1 cellular context compared by ENCODE assay signal in the genomic region with DNA sequence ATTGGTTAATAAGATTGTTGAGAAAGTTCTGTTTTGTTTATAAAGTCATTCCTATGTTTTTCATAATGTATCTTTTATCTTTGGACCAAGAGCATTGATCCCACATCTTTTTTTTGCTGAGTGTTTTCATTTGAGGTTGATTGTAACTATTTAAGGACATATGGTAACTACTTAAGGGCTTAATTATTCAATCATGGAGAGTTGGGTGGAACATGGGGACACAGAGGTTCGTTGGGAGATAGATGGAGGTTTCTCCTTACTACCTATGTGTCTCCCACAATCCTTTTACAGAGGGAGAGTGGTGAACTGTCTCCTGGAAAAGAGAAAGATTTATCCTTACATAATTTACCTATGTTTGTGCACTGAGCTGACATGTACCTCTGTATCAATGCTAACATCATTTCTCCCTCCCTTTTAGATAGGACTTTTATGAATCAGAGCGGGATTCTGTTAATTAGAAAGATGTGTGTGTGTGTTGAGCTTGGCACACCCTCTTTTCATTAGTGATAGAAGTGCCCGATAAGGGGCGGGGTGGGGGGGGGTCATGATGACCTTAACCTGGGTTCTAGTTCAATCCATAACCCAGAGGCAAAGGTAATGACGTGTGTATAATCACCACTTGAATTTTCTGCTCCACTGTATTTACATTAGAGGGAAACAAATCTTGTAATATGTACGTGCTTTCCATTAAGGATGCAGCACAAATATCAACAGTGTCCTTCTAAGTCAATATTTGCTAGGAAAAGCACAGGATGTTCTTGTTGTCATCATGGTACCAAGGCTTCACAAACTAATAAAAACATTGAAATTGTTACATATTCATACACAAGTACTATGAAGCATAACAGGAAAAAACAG.
TF ChIP-seq lines count a peak whose summit lies in the region.

No MANE protein-coding gene starts in this region.

TF ChIP-seq in IMR-90, 13 proteins besides CTCF, POLR2A, EP300 and RAD21:
- TF ChIP-seq, protein P1, sequence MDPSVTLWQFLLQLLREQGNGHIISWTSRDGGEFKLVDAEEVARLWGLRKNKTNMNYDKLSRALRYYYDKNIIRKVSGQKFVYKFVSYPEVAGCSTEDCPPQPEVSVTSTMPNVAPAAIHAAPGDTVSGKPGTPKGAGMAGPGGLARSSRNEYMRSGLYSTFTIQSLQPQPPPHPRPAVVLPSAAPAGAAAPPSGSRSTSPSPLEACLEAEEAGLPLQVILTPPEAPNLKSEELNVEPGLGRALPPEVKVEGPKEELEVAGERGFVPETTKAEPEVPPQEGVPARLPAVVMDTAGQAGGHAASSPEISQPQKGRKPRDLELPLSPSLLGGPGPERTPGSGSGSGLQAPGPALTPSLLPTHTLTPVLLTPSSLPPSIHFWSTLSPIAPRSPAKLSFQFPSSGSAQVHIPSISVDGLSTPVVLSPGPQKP (IDR thresholded peaks at IDR 0.05; ENCODE audit: borderline replicate concordance, low read depth, low read length): no peak
- TF ChIP-seq NFE2L2 (IDR thresholded peaks at IDR 0.05; ENCODE audit: low read depth, low read length): no peak
- TF ChIP-seq FOS (IDR thresholded peaks at IDR 0.05; ENCODE audit: low read depth, low read length): no peak
- TF ChIP-seq SMC3 (IDR thresholded peaks at IDR 0.05; ENCODE audit: low read depth, low read length): no peak
- no peak for TF ChIP-seq MXI1 (IDR thresholded peaks at IDR 0.05; ENCODE audit: borderline replicate concordance, low read depth, low read length)
- TF ChIP-seq, protein P2, sequence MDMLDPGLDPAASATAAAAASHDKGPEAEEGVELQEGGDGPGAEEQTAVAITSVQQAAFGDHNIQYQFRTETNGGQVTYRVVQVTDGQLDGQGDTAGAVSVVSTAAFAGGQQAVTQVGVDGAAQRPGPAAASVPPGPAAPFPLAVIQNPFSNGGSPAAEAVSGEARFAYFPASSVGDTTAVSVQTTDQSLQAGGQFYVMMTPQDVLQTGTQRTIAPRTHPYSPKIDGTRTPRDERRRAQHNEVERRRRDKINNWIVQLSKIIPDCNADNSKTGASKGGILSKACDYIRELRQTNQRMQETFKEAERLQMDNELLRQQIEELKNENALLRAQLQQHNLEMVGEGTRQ (IDR thresholded peaks at IDR 0.05; ENCODE audit: low read depth, low read length): no peak
- TF ChIP-seq BHLHE40 (IDR thresholded peaks at IDR 0.05; ENCODE audit: low read depth, low read length): no peak
- TF ChIP-seq CHD1 (IDR thresholded peaks at IDR 0.05; ENCODE audit: low read depth, low read length): no peak
- TF ChIP-seq RCOR1 (IDR thresholded peaks at IDR 0.05; ENCODE audit: insufficient replicate concordance, low read length): no peak
- TF ChIP-seq RFX5 (IDR thresholded peaks at IDR 0.05; ENCODE audit: low read depth, low read length): no peak
